Comparison of ENCODE assay signal across 9 cellular contexts in the genomic region with DNA sequence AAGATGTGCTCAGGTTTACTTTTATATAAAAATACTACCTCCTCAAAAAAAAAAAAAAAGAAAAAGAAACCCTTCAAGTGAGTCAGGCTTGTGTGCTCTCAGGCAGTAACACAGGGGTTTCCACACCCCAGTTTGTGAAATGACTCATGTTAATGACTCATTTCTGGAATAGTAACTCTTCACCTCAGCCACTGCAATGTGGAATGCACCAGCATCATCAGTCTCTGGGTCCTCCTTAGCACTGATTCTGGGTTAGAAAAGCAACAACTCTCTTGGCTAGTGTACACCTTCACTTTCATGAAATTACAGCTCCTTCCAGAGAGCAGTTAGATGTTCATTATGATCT.
DNase-seq lines count a peak whose midpoint lies in the region; ATAC-seq and TF ChIP-seq lines count a peak whose summit lies in the region.
"Had no signal": no experiment of that assay in that cellular context is flagged by ENCODE, and none has a peak within 500 bp of the region (broad histone marks: within the 10 kb centered on the region; RNA-seq: fewer than 3 reads in every experiment).

No MANE protein-coding gene starts in this region.

- no peaks in the 10 kb centered on the region for H3K36me3 ChIP-seq in colonic mucosa
- H3K36me3 ChIP-seq: thoracic aorta had no signal

- H3K27me3 Mint-ChIP-seq in activated naive CD8-positive, alpha-beta T cell treated with anti-CD3 and anti-CD28 coated beads for 36 hours: peaks cover 16% of the 10 kb centered on the region

- in situ Hi-C loops in KBM-7 (cut with MboI; ENCODE audit: low pct_unique_long_range_greater_than_20kb, low sequenced_read_pairs): no loop called here

- no peak overlapping the region for H3K4me3 Mint-ChIP-seq in activated naive CD8-positive, alpha-beta T cell treated with anti-CD3 and anti-CD28 coated beads for 36 hours

- no peak overlapping the region for H3K27ac ChIP-seq in colonic mucosa
- H3K27ac ChIP-seq: thoracic aorta had no signal

- H3K4me1 ChIP-seq in colonic mucosa: no peaks in the 10 kb centered on the region

- H3K9ac ChIP-seq in colonic mucosa (ENCODE audit: low read depth in 2 of 2, low read length in 2 of 2): no peak overlapping the region

- peak; percentile 79 for ATAC-seq in GM19467 (IDR thresholded peaks at IDR 0.05; ENCODE audit: unreplicated experiment)
- ATAC-seq in HG03432 (IDR thresholded peaks at IDR 0.05; ENCODE audit: unreplicated experiment): peak; percentile 82

- DNase-seq in Daoy (ENCODE audit: low read depth) (peak; percentile 86), KG1 (lab: John Stamatoyannopoulos, UW) (no peak), colonic mucosa (no peak), KBM-7 (no peak)
- peak; percentile 52 for DNase-seq in activated naive CD8-positive, alpha-beta T cell treated with anti-CD3 and anti-CD28 coated beads for 36 hours
- peak; percentile 25 to 35 (median 33) for DNase-seq in stimulated activated CD4-positive, alpha-beta T cell treated with anti-CD3 and anti-CD28 coated beads, Interleukin-12 subunit alpha, Interleukin-12 subunit beta, amount 100 ng/mL, for 48 hours (ENCODE audit: low read depth in 2 of 3, low spot score in 1 of 3)

- H3K9me3 Mint-ChIP-seq in activated naive CD8-positive, alpha-beta T cell treated with anti-CD3 and anti-CD28 coated beads for 36 hours: peaks cover 22% of the 10 kb centered on the region

- H3K36me3 Mint-ChIP-seq in activated naive CD8-positive, alpha-beta T cell treated with anti-CD3 and anti-CD28 coated beads for 36 hours: peaks cover 8% of the 10 kb centered on the region

- H3K4me3 ChIP-seq in colonic mucosa: no peak overlapping the region
- H3K4me3 ChIP-seq: thoracic aorta had no signal

- no peak for TF ChIP-seq CTCF in colonic mucosa (IDR thresholded peaks at IDR 0.05)

- H3K4me1 Mint-ChIP-seq in activated naive CD8-positive, alpha-beta T cell treated with anti-CD3 and anti-CD28 coated beads for 36 hours: peaks cover 22% of the 10 kb centered on the region

- intact Hi-C loops in colonic mucosa (cut with DNase I): no loop called here

- no peaks in the 10 kb centered on the region for H3K27me3 ChIP-seq in colonic mucosa

- no peaks in the 10 kb centered on the region for H3K9me3 ChIP-seq in colonic mucosa

- no peak overlapping the region for H3K27ac Mint-ChIP-seq in activated naive CD8-positive, alpha-beta T cell treated with anti-CD3 and anti-CD28 coated beads for 36 hours

Comparison
In these comparisons a context has a peak if more than half of its experiments do, and no peak if none do; other contexts are left out.
1. DNase-seq: peak in Daoy (single experiment), activated naive CD8-positive, alpha-beta T cell treated with anti-CD3 and anti-CD28 coated beads for 36 hours (single experiment) and stimulated activated CD4-positive, alpha-beta T cell treated with anti-CD3 and anti-CD28 coated beads, Interleukin-12 subunit alpha, Interleukin-12 subunit beta, amount 100 ng/mL, for 48 hours (3 of 3); none in KG1 (single experiment), colonic mucosa (single experiment) and KBM-7 (single experiment).